8 cellular contexts compared by ENCODE assay signal in genomic region chr1:202192770-202193613, GRCh38. TPM values are rescaled to one million over a fixed set of nuclear protein-coding genes. Genes with fewer than 3 reads are reported as not detected.
DNase-seq lines count a peak whose midpoint lies in the region; ATAC-seq and TF ChIP-seq lines count a peak whose summit lies in the region.

No MANE protein-coding gene starts in this region.

- no peak overlapping the region for H3K27ac Mint-ChIP-seq in activated CD8-positive, alpha-beta T cell treated with anti-CD3 and anti-CD28 coated beads for 36 hours
- no peak overlapping the region for H3K27ac Mint-ChIP-seq in effector memory CD8-positive, alpha-beta T cell
- H3K27ac Mint-ChIP-seq in stimulated activated effector memory CD8-positive, alpha-beta T cell treated with anti-CD3 and anti-CD28 coated beads, Interleukin-12 subunit alpha, Interleukin-12 subunit beta, amount 100 ng/mL, for 72 hours, result no peak overlapping the region

- CTCF ChIA-PET in A673 (lab: Charles Lee), result interaction anchor here (0.6 to 1.6 kb wide), 6 partner anchors 9 to 527 kb away, joined by 3 to 6 read pairs (median 4); no protein-coding TSS in a partner anchor
- CTCF ChIA-PET in activated CD8-positive, alpha-beta T cell treated with anti-CD3 and anti-CD28 coated beads for 36 hours (lab: Charles Lee), result interaction anchor here (0.8 to 5.3 kb wide), 44 partner anchors 8 to 527 kb away, joined by 3 to 58 read pairs (median 6); partner anchors contain the start of gene PTPN7

- peaks cover 14% of the 10 kb centered on the region for H3K27me3 Mint-ChIP-seq in activated CD8-positive, alpha-beta T cell treated with anti-CD3 and anti-CD28 coated beads for 36 hours
- H3K27me3 Mint-ChIP-seq in effector memory CD8-positive, alpha-beta T cell, result peaks cover 0 to 50% of the 10 kb centered on the region in 2 donors

- peaks cover 7% of the 10 kb centered on the region for H3K4me1 Mint-ChIP-seq in activated CD8-positive, alpha-beta T cell treated with anti-CD3 and anti-CD28 coated beads for 36 hours (ENCODE audit: low read depth)
- H3K4me1 Mint-ChIP-seq in effector memory CD8-positive, alpha-beta T cell (ENCODE audit: low read depth in 2 of 2), result peaks cover 27 to 35% of the 10 kb centered on the region in 2 donors
- peaks cover 29% of the 10 kb centered on the region for H3K4me1 Mint-ChIP-seq in stimulated activated effector memory CD8-positive, alpha-beta T cell treated with anti-CD3 and anti-CD28 coated beads, Interleukin-12 subunit alpha, Interleukin-12 subunit beta, amount 100 ng/mL, for 72 hours

- TF ChIP-seq CTCF in A673 (conservative IDR thresholded peaks at IDR 0.05; ENCODE audit: low read depth, low read length) (peak; percentile 90), GM12872 (IDR thresholded peaks at IDR 0.05; ENCODE audit: insufficient read depth, low read depth, low read length) (peak; percentile 95), mucosa of descending colon (IDR thresholded peaks at IDR 0.05) (peak; percentile 83)
- peak; percentile 85 for TF ChIP-seq CTCF in activated CD8-positive, alpha-beta T cell treated with anti-CD3 and anti-CD28 coated beads for 36 hours (IDR thresholded peaks at IDR 0.05)

- BruUV-seq in A673 (replicated peaks; lab: Mats Ljungman, UMichigan), result no TSS peak

- H3K27me3 ChIP-seq in A673 (replicated peaks; ENCODE audit: insufficient read depth, low read depth, low read length, poor library complexity), result peaks cover 39% of the 10 kb centered on the region

- peak; percentile 72 for ATAC-seq in activated CD8-positive, alpha-beta T cell treated with anti-CD3 and anti-CD28 coated beads for 36 hours
- no peak for ATAC-seq in effector memory CD8-positive, alpha-beta T cell (replicated peaks)
- ATAC-seq in mucosa of descending colon (peak; percentile 70), HG03095 (IDR thresholded peaks at IDR 0.05; ENCODE audit: unreplicated experiment) (no peak)
- ATAC-seq in stimulated activated effector memory CD8-positive, alpha-beta T cell treated with anti-CD3 and anti-CD28 coated beads, Interleukin-12 subunit alpha, Interleukin-12 subunit beta, amount 100 ng/mL, for 72 hours, result peak; percentile 51

- POLR2A ChIA-PET in A673 (lab: Charles Lee; ENCODE audit: low non-redundant PET), result no interaction called here
- POLR2A ChIA-PET in activated CD8-positive, alpha-beta T cell treated with anti-CD3 and anti-CD28 coated beads for 36 hours (lab: Charles Lee), result interaction anchor here (0.6 to 0.7 kb wide), 2 partner anchors 28 to 90 kb away, joined by 3 to 4 read pairs; no protein-coding TSS in a partner anchor

- H3K36me3 Mint-ChIP-seq in activated CD8-positive, alpha-beta T cell treated with anti-CD3 and anti-CD28 coated beads for 36 hours (ENCODE audit: low read depth), result no peaks in the 10 kb centered on the region
- peaks cover 4% of the 10 kb centered on the region for H3K36me3 Mint-ChIP-seq in effector memory CD8-positive, alpha-beta T cell (ENCODE audit: insufficient read depth)
- no peaks in the 10 kb centered on the region for H3K36me3 Mint-ChIP-seq in stimulated activated effector memory CD8-positive, alpha-beta T cell treated with anti-CD3 and anti-CD28 coated beads, Interleukin-12 subunit alpha, Interleukin-12 subunit beta, amount 100 ng/mL, for 72 hours

- H3K4me3 Mint-ChIP-seq in activated CD8-positive, alpha-beta T cell treated with anti-CD3 and anti-CD28 coated beads for 36 hours, result no peak overlapping the region
- H3K4me3 Mint-ChIP-seq in effector memory CD8-positive, alpha-beta T cell, result peak overlapping the region; percentile 59 to 80
- peak overlapping the region; percentile 61 for H3K4me3 Mint-ChIP-seq in stimulated activated effector memory CD8-positive, alpha-beta T cell treated with anti-CD3 and anti-CD28 coated beads, Interleukin-12 subunit alpha, Interleukin-12 subunit beta, amount 100 ng/mL, for 72 hours

- no peaks in the 10 kb centered on the region for H3K9me3 Mint-ChIP-seq in activated CD8-positive, alpha-beta T cell treated with anti-CD3 and anti-CD28 coated beads for 36 hours
- no peaks in the 10 kb centered on the region for H3K9me3 Mint-ChIP-seq in effector memory CD8-positive, alpha-beta T cell
- no peaks in the 10 kb centered on the region for H3K9me3 Mint-ChIP-seq in stimulated activated effector memory CD8-positive, alpha-beta T cell treated with anti-CD3 and anti-CD28 coated beads, Interleukin-12 subunit alpha, Interleukin-12 subunit beta, amount 100 ng/mL, for 72 hours

- intact Hi-C loops in A673 (cut with micrococcal nuclease; ENCODE audit: unreplicated experiment) (loop anchor here (2.0 kb wide), 1 partner anchor 122 kb away; no protein-coding TSS in a partner anchor), mucosa of descending colon (cut with DNase I, micrococcal nuclease) (no loop called here)
- intact Hi-C loops in activated CD8-positive, alpha-beta T cell treated with anti-CD3 and anti-CD28 coated beads for 36 hours (cut with micrococcal nuclease), result loop anchor here (2.0 kb wide), 1 partner anchor 126 kb away; no protein-coding TSS in a partner anchor

- no peaks in the 10 kb centered on the region for H3K9me3 ChIP-seq in A673 (ENCODE audit: low read depth, low read length, poor library complexity, severe bottlenecking)
- H3K9me3 ChIP-seq in mucosa of descending colon, result no peaks in the 10 kb centered on the region

- DNase-seq in A673 (ENCODE audit: low spot score), result peak; percentile 59
- DNase-seq in NCI-H2171 treated with DMSO at 0.1 percent for 48 hours (lab: John Stamatoyannopoulos, UW), result peak; percentile 40
- DNase-seq in activated CD8-positive, alpha-beta T cell treated with anti-CD3 and anti-CD28 coated beads for 36 hours, result peak; percentile 75
- peak; percentile 60 to 65 (median 61) for DNase-seq in effector memory CD8-positive, alpha-beta T cell
- DNase-seq in mucosa of descending colon, result peak in 2 of 3 donors; percentile 76 to 82
- peak; percentile 61 to 84 for DNase-seq in stimulated activated effector memory CD8-positive, alpha-beta T cell treated with anti-CD3 and anti-CD28 coated beads, Interleukin-12 subunit alpha, Interleukin-12 subunit beta, amount 100 ng/mL, for 72 hours (ENCODE audit: low spot score in 2 of 2)

- no peak overlapping the region for H3K27ac ChIP-seq in A673 (ENCODE audit: low read depth, low read length, poor library complexity, severe bottlenecking)

- no peak overlapping the region for H3K4me3 ChIP-seq in A673 (ENCODE audit: low read depth, low read length, poor library complexity, severe bottlenecking)
- H3K4me3 ChIP-seq in mucosa of descending colon, result no peak overlapping the region

- H3K4me1 ChIP-seq in A673 (ENCODE audit: insufficient read depth, low read length, poor library complexity, severe bottlenecking) (no peaks in the 10 kb centered on the region), mucosa of descending colon (ENCODE audit: low read depth) (no peaks in the 10 kb centered on the region)

- H3K36me3 ChIP-seq in A673 (ENCODE audit: insufficient read depth, low read length, poor library complexity, severe bottlenecking) (no peaks in the 10 kb centered on the region), mucosa of descending colon (ENCODE audit: low read depth) (no peaks in the 10 kb centered on the region)

RNA-seq across cellular contexts. Expression of gene LGR6, which starts 0.6 kb away (rescaled TPM):
- total RNA-seq in A673 (2021) (not detected in 2 replicates), mucosa of descending colon (1 to 10 TPM in 2 of 3 donors, under 1 TPM in 1; 0.66 to 4.2 (median 1.3) TPM)
- total RNA-seq in activated CD8-positive, alpha-beta T cell treated with anti-CD3 and anti-CD28 coated beads for 36 hours, result under 1 TPM; 0.34 TPM

RNA-seq across cellular contexts. Expression of gene PTPN7, which starts 32.6 kb away (rescaled TPM):
- total RNA-seq in A673 (2021) (0.72 and 2.2 TPM in 2 replicates), mucosa of descending colon (1 to 10 TPM; 5.0 to 6.3 (median 6.1) TPM)
- 100 to 1,000 TPM; 195 to 200 TPM for total RNA-seq in activated CD8-positive, alpha-beta T cell treated with anti-CD3 and anti-CD28 coated beads for 36 hours

RNA-seq across cellular contexts. Expression of gene ARL8A, which starts 48.5 kb away (rescaled TPM):
- total RNA-seq in A673 (2021), result 41.9 and 48.3 TPM in 2 replicates
- total RNA-seq in activated CD8-positive, alpha-beta T cell treated with anti-CD3 and anti-CD28 coated beads for 36 hours, result 10 to 100 TPM; 25.8 to 33.7 TPM
- total RNA-seq in mucosa of descending colon, result 10 to 100 TPM; 36.3 to 69.6 (median 41.2) TPM

Comparison
In these comparisons a context has a peak if more than half of its experiments do, and no peak if none do; other contexts are left out.
1. ATAC-seq: peak in activated CD8-positive, alpha-beta T cell treated with anti-CD3 and anti-CD28 coated beads for 36 hours (single experiment), mucosa of descending colon (single experiment) and stimulated activated effector memory CD8-positive, alpha-beta T cell treated with anti-CD3 and anti-CD28 coated beads, Interleukin-12 subunit alpha, Interleukin-12 subunit beta, amount 100 ng/mL, for 72 hours (single experiment); none in effector memory CD8-positive, alpha-beta T cell (single experiment) and HG03095 (single experiment).
2. RNA of gene PTPN7, which starts 32.6 kb away (total RNA-seq): 195 to 200 TPM in activated CD8-positive, alpha-beta T cell treated with anti-CD3 and anti-CD28 coated beads for 36 hours; 5.0 to 6.3 TPM in mucosa of descending colon and 0.72 to 2.2 TPM in A673; every median in the first group is over 10 times any median in the second.
3. intact Hi-C loops: an anchor here in A673 (2.0 kb wide) and activated CD8-positive, alpha-beta T cell treated with anti-CD3 and anti-CD28 coated beads for 36 hours (2.0 kb wide); none called in mucosa of descending colon.
4. Peak in every context shown above with its lines, with median percentiles within 50 percentile points of each other: DNase-seq and CTCF ChIP-seq.